ENCODE assay signal across 8 cellular contexts in genomic region chr22:35648066-35649025, GRCh38. TPM values are rescaled to one million over a fixed set of nuclear protein-coding genes. Genes with fewer than 3 reads are reported as not detected.
DNase-seq lines count a peak whose midpoint lies in the region; ATAC-seq and TF ChIP-seq lines count a peak whose summit lies in the region.

Gene APOL6, plus strand, starts transcription at chr22:35648446. Its CDS starts 7,980 bp downstream, at chr22:35656426.

- H3K27ac ChIP-seq in PC-9 (peak within 1 kb of the TSS; percentile 97), tibial artery (peak within 1 kb of the TSS; percentile 76 to 78)

- H3K9me3 Mint-ChIP-seq in activated T-cell treated with anti-CD3 and anti-CD28 coated beads, Interleukin-2, amount 50 U/mL, for 72 hours: peaks cover 0 to 2% of the 10 kb centered on the region in 2 donors

- DNase-seq in Daoy (ENCODE audit: low read depth) (peak; percentile 86), PC-9 (peak; percentile 48 to 88), fibroblast of pulmonary artery (ENCODE audit: low read depth) (peak; percentile 77), omental fat pad (ENCODE audit: low spot score) (no peak), tibial artery (no peak)
- peak; percentile 72 to 79 for DNase-seq in activated T-cell treated with anti-CD3 and anti-CD28 coated beads, Interleukin-2, amount 50 U/mL, for 72 hours

- H3K4me3 ChIP-seq in PC-9 (peak within 1 kb of the TSS; percentile 80), fibroblast of pulmonary artery (replicated peaks; ENCODE audit: low read depth, low read length) (peak within 1 kb of the TSS; percentile 69), tibial artery (peak within 1 kb of the TSS; percentile 57)

- POLR2A ChIA-PET in PC-9 (lab: Charles Lee; ENCODE audit: unreplicated experiment): interaction anchor here (0.6 to 1.0 kb wide), 5 partner anchors 18 to 383 kb away, joined by 3 to 9 read pairs (median 4); no protein-coding TSS in a partner anchor

- H3K36me3 ChIP-seq in PC-9 (ENCODE audit: low read depth) (no peaks in the 10 kb centered on the region), tibial artery (no peaks in the 10 kb centered on the region)

- ATAC-seq in HG02642 (IDR thresholded peaks at IDR 0.05; ENCODE audit: poor library complexity, unreplicated experiment) (peak; percentile 51), omental fat pad (ENCODE audit: low FRiP score) (peak; percentile 78), HG03025 (IDR thresholded peaks at IDR 0.05; ENCODE audit: low FRiP score, unreplicated experiment) (no peak)
- ATAC-seq in activated T-cell treated with anti-CD3 and anti-CD28 coated beads, Interleukin-2, amount 50 U/mL, for 72 hours (replicated peaks in 1 of 2): peak; percentile 84 to 86

- peaks cover 46% of the 10 kb centered on the region for H3K4me1 Mint-ChIP-seq in activated T-cell treated with anti-CD3 and anti-CD28 coated beads, Interleukin-2, amount 50 U/mL, for 72 hours (ENCODE audit: low read depth)

- H3K4me2 ChIP-seq in PC-9: peak within 1 kb of the TSS; percentile 87

- H3K27me3 ChIP-seq in PC-9 (ENCODE audit: insufficient read depth, low read depth) (no peaks in the 10 kb centered on the region), tibial artery (no peaks in the 10 kb centered on the region)

- peak within 1 kb of the TSS; percentile 73 for H2AFZ ChIP-seq in PC-9

- no peaks in the 10 kb centered on the region for H4K20me1 ChIP-seq in PC-9 (ENCODE audit: insufficient read depth)

- H3K9me3 ChIP-seq in PC-9 (ENCODE audit: insufficient read depth, low read depth) (0 out of 2 replicates have a peak, but pooled peaks cover 3% of the 10 kb centered on the region), tibial artery (peaks cover 0 to 3% (median 0%) of the 10 kb centered on the region in 3 donors)

- TF ChIP-seq CTCF in PC-9 (conservative IDR thresholded peaks at IDR 0.05) (no peak), fibroblast of pulmonary artery (IDR thresholded peaks at IDR 0.05; ENCODE audit: low read length, missing control alignments) (no peak), omental fat pad (IDR thresholded peaks at IDR 0.05) (no peak), tibial artery (IDR thresholded peaks at IDR 0.05) (no peak)

- H3K79me2 ChIP-seq in PC-9 (ENCODE audit: low read depth): peaks cover 29% of the 10 kb centered on the region

- intact Hi-C loops in PC-9 (cut with micrococcal nuclease; ENCODE audit: unreplicated experiment) (loop anchor here (2.0 kb wide), 1 partner anchor 188 kb away; no protein-coding TSS in a partner anchor), tibial artery (cut with DNase I; ENCODE audit: low total_unique reads) (no loop called here)

- CTCF ChIA-PET in PC-9 (lab: Charles Lee): interaction anchor here (0.7 to 1.1 kb wide), 4 partner anchors 21 to 218 kb away, joined by 3 to 4 read pairs (median 4); no protein-coding TSS in a partner anchor

- peak within 1 kb of the TSS; percentile 100 for H3K27ac Mint-ChIP-seq in activated T-cell treated with anti-CD3 and anti-CD28 coated beads, Interleukin-2, amount 50 U/mL, for 72 hours

- BruUV-seq in PC-9 (replicated peaks; lab: Mats Ljungman, UMichigan): TSS peak; percentile 90

- peaks cover 16 to 34% of the 10 kb centered on the region in 2 donors for H3K36me3 Mint-ChIP-seq in activated T-cell treated with anti-CD3 and anti-CD28 coated beads, Interleukin-2, amount 50 U/mL, for 72 hours (ENCODE audit: insufficient read depth in 2 of 2)

- H3F3A ChIP-seq in PC-9 (ENCODE audit: insufficient read depth, low read depth): peaks cover 10% of the 10 kb centered on the region; the same call in 1 of the 2 replicates

- no peaks in the 10 kb centered on the region for H3K27me3 Mint-ChIP-seq in activated T-cell treated with anti-CD3 and anti-CD28 coated beads, Interleukin-2, amount 50 U/mL, for 72 hours (ENCODE audit: low read depth)

- H3K4me1 ChIP-seq in PC-9 (replicated peaks; ENCODE audit: insufficient read depth): peaks cover 49% of the 10 kb centered on the region
- peaks cover 0 to 43% (median 28%) of the 10 kb centered on the region in 4 donors for H3K4me1 ChIP-seq in tibial artery

- peak within 1 kb of the TSS; percentile 97 to 99 for H3K4me3 Mint-ChIP-seq in activated T-cell treated with anti-CD3 and anti-CD28 coated beads, Interleukin-2, amount 50 U/mL, for 72 hours

- no peaks in the 10 kb centered on the region for H3K9me2 ChIP-seq in PC-9 (ENCODE audit: insufficient read depth)

RNA-seq across cellular contexts. Expression of gene APOL6, which starts in this region (rescaled TPM):
- total RNA-seq in Daoy (2014; rRNA removed; shearing (Covaris generic)): 23.4 and 23.7 TPM in 2 replicates
- total RNA-seq in PC-9 (2021) (16.7 and 18.6 TPM in 2 replicates), omental fat pad (100 to 1,000 TPM in 1 of 4 donors, 10 to 100 TPM in 3; 53.8 to 104 (median 75.1) TPM)
- 10 to 100 TPM; 42.0 to 56.0 TPM for total RNA-seq in activated T-cell treated with anti-CD3 and anti-CD28 coated beads, Interleukin-2, amount 50 U/mL, for 72 hours

Comparison
In these comparisons a context has a peak if more than half of its experiments do, and no peak if none do; other contexts are left out.
1. DNase-seq: peak in Daoy (single experiment), PC-9 (2 of 2), activated T-cell treated with anti-CD3 and anti-CD28 coated beads, Interleukin-2, amount 50 U/mL, for 72 hours (2 of 2) and fibroblast of pulmonary artery (single experiment); none in omental fat pad (single experiment) and tibial artery (0 of 2).
2. Peak in every context shown above with its lines, with median percentiles within 50 percentile points of each other: H3K4me3 ChIP-seq.